ENCODE assay signal across 17 cellular contexts in the genomic region with DNA sequence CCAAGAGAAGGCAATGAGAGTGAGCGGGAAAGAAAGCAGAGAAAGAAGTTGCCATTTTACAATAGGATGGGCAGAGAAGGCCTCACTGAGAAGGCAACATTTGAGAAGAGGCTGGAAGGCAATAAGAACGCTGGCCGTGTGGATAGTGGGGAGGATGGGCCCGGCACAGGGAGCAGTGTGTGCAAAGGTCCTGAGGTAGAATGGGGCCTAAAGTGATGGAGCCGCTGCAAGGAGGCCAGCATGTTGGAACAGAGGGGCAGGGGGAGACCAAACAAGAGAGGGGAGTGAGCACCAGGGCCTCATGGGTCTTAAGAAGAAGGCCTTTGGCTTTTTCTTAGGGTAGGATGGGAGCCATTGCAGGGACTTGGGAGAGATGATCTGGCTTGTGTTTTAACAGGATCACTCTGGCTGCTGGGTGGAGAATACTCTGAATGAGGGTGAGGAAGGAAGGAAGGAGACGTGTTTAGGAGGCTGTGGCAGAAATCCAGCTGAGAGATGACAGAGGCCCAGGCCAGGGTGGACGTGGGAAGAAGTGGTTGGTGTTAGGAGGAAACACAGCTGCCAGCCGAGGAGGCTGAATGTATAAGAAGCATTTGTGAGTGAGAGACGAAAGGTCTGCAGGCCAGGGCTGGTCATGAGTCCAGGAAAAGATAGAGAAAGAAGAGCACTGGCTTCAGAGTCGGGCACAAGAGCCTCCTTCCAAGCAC.
"Had no signal": no experiment of that assay in that cellular context is flagged by ENCODE, and none has a peak within 500 bp of the region (broad histone marks: within the 10 kb centered on the region; RNA-seq: fewer than 3 reads in every experiment).

No MANE protein-coding gene starts in this region.

- H3K27me3 Mint-ChIP-seq: activated naive CD8-positive, alpha-beta T cell treated with anti-CD3 and anti-CD28 coated beads for 36 hours had no signal

- H3K27ac Mint-ChIP-seq: activated naive CD8-positive, alpha-beta T cell treated with anti-CD3 and anti-CD28 coated beads for 36 hours; activated T-cell treated with anti-CD3 and anti-CD28 coated beads, Interleukin-2, amount 50 U/mL, for 72 hours; effector memory CD8-positive, alpha-beta T cell; T-helper 17 cell; WTC11 had no signal

- H3K9me3 Mint-ChIP-seq: activated naive CD8-positive, alpha-beta T cell treated with anti-CD3 and anti-CD28 coated beads for 36 hours; activated T-cell treated with anti-CD3 and anti-CD28 coated beads, Interleukin-2, amount 50 U/mL, for 72 hours; effector memory CD8-positive, alpha-beta T cell; naive B cell; WTC11 had no signal

- H3K27me3 ChIP-seq: body of pancreas, right atrium auricular region, stomach, testis, upper lobe of right lung had no signal

- H3K36me3 Mint-ChIP-seq: activated naive CD8-positive, alpha-beta T cell treated with anti-CD3 and anti-CD28 coated beads for 36 hours; naive B cell; WTC11 had no signal

- H3K4me3 ChIP-seq: body of pancreas, heart right ventricle, lower lobe of right lung, right atrium auricular region, stomach, testis, upper lobe of right lung had no signal

- DNase-seq: activated CD8-positive, alpha-beta memory T cell treated with anti-CD3 and anti-CD28 coated beads, Interleukin-2, amount 50 U/mL, for 48 hours; activated gamma-delta T cell; activated naive CD8-positive, alpha-beta T cell treated with anti-CD3 and anti-CD28 coated beads for 36 hours; activated T-cell treated with anti-CD3 and anti-CD28 coated beads, Interleukin-2, amount 50 U/mL, for 72 hours; body of pancreas; effector memory CD8-positive, alpha-beta T cell; heart right ventricle; lower lobe of right lung; naive B cell; stomach; T-helper 17 cell; testis; upper lobe of right lung had no signal

- H3K36me3 ChIP-seq: heart right ventricle, lower lobe of right lung, neutrophil, right atrium auricular region, stomach, upper lobe of right lung had no signal

- H3K27ac ChIP-seq: body of pancreas, epithelial cell of prostate, heart right ventricle, lower lobe of right lung, neutrophil, right atrium auricular region, testis, upper lobe of right lung had no signal

- ATAC-seq: activated T-cell treated with anti-CD3 and anti-CD28 coated beads, Interleukin-2, amount 50 U/mL, for 72 hours; body of pancreas; effector memory CD8-positive, alpha-beta T cell; heart right ventricle; lower lobe of right lung; T-helper 17 cell; WTC11 had no signal

- H3K9me3 ChIP-seq: body of pancreas, heart right ventricle, lower lobe of right lung, neutrophil, right atrium auricular region, stomach, testis, upper lobe of right lung had no signal

- H3K4me3 Mint-ChIP-seq: activated naive CD8-positive, alpha-beta T cell treated with anti-CD3 and anti-CD28 coated beads for 36 hours; activated T-cell treated with anti-CD3 and anti-CD28 coated beads, Interleukin-2, amount 50 U/mL, for 72 hours; effector memory CD8-positive, alpha-beta T cell; naive B cell; T-helper 17 cell; WTC11 had no signal

- H3K4me1 Mint-ChIP-seq: activated naive CD8-positive, alpha-beta T cell treated with anti-CD3 and anti-CD28 coated beads for 36 hours had no signal

- H3K4me1 ChIP-seq: body of pancreas, lower lobe of right lung had no signal
